Comparison of ENCODE assay signal across 36 cellular contexts in the genomic region with DNA sequence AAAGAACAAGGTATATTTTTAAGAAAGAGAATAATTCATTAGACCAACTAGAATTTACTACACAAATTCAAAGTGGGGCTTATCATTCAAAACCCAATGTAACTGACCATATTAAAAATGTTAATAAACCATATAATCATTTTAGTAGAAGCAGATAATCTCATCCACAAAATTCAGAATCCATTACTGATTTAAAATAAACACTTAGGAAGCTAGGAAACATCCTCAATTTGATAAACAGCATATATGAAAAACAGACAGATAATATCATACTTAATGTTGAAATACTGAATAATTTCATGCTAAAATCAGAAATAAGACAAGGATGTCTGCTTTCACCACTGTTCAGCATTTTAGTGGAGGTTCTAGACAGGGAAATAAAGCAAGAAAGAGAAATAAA.
"Had no signal": no experiment of that assay in that cellular context is flagged by ENCODE, and none has a peak within 500 bp of the region (broad histone marks: within the 10 kb centered on the region; RNA-seq: fewer than 3 reads in every experiment).

No MANE protein-coding gene starts in this region.

- DNase-seq: Karpas-422, Kasumi-1, MG63, MM.1S, MV-4-11, NCI-H1048, NCI-H1092, NCI-H1092 treated with DMSO at 0.1 percent for 48 hours, NCI-H1105, NCI-H1105 treated with DMSO at 0.1 percent for 48 hours, NCI-H1417, NCI-H1417 treated with DMSO at 0.1 percent for 48 hours, NCI-H1436, NCI-H1436 treated with DMSO at 0.1 percent for 48 hours, NCI-H146, NCI-H1694, NCI-H1694 treated with DMSO at 0.1 percent for 48 hours, NCI-H187, NCI-H187 treated with DMSO at 0.1 percent for 48 hours, NCI-H1930, NCI-H2029, NCI-H2029 treated with DMSO at 0.1 percent for 48 hours, NCI-H2081, NCI-H2081 treated with DMSO at 0.1 percent for 48 hours, NCI-H2107, NCI-H2171, NCI-H2171 treated with DMSO at 0.1 percent for 48 hours, NCI-H2227 treated with DMSO at 0.1 percent for 48 hours, NCI-H226, NCI-H345, NCI-H446, NCI-H446 treated with DMSO at 0.1 percent for 48 hours, NCI-H510A, NCI-H510A treated with DMSO at 0.1 percent for 48 hours, NCI-H524, NCI-H524 treated with DMSO at 0.1 percent for 48 hours had no signal

- H3K9me3 ChIP-seq: MG63 had no signal

- H3K36me3 ChIP-seq: MG63 had no signal

- H3K4me3 ChIP-seq: MG63 had no signal

- H3K27me3 ChIP-seq: MG63 had no signal
